Comparison of ENCODE assay signal across 8 cellular contexts in genomic region chr10:21516270-21517131, GRCh38. TPM values are rescaled to one million over a fixed set of nuclear protein-coding genes. Genes with fewer than 3 reads are reported as not detected.
DNase-seq lines count a peak whose midpoint lies in the region; ATAC-seq and TF ChIP-seq lines count a peak whose summit lies in the region.

No MANE protein-coding gene starts in this region.

- H3K36me3 ChIP-seq in GM06990 (ENCODE audit: control insufficient read depth, insufficient read depth, low read length) (no peaks in the 10 kb centered on the region), endodermal cell (ENCODE audit: control insufficient read depth, insufficient read depth, low read length) (peaks cover 10% of the 10 kb centered on the region), mesendoderm (ENCODE audit: control insufficient read depth, insufficient read depth, low read length) (no peaks in the 10 kb centered on the region), thoracic aorta (no peaks in the 10 kb centered on the region)

- no peak overlapping the region for H2BK15ac ChIP-seq in mesendoderm (replicated peaks; ENCODE audit: low read depth)

- peak overlapping the region; percentile 17 for H4K8ac ChIP-seq in mesendoderm (ENCODE audit: low read depth, low read length)

- H3K4me1 ChIP-seq in endodermal cell (ENCODE audit: control insufficient read depth, insufficient read depth, low read length) (peaks cover 12% of the 10 kb centered on the region), mesendoderm (ENCODE audit: control insufficient read depth, low read depth, low read length) (peaks cover 11% of the 10 kb centered on the region), thoracic aorta (ENCODE audit: control insufficient read depth in 1 of 2, low read depth in 2 of 2) (peaks cover 9 to 35% of the 10 kb centered on the region in 2 donors)

- H3K27me3 ChIP-seq in GM06990 (replicated peaks; ENCODE audit: control insufficient read depth, insufficient read depth, low read length) (no peaks in the 10 kb centered on the region; the same call in none of the 2 replicates), endodermal cell (ENCODE audit: control insufficient read depth, insufficient read depth, low read length, poor library complexity, severe bottlenecking) (no peaks in the 10 kb centered on the region), mesendoderm (ENCODE audit: insufficient read depth, low read length, poor library complexity) (no peaks in the 10 kb centered on the region), thoracic aorta (replicated peaks; ENCODE audit: insufficient read depth) (no peaks in the 10 kb centered on the region)

- peak overlapping the region; percentile 89 for H3K18ac ChIP-seq in mesendoderm (ENCODE audit: low read length)

- H3K27ac ChIP-seq in endodermal cell (ENCODE audit: low read depth, low read length) (peak overlapping the region; percentile 59), mesendoderm (ENCODE audit: low read depth, low read length) (peak overlapping the region; percentile 86), thoracic aorta (peak overlapping the region; percentile 22 to 29)

- in situ Hi-C loops in KBM-7 (cut with MboI; ENCODE audit: low pct_unique_long_range_greater_than_20kb, low sequenced_read_pairs): no loop called here

- no peaks in the 10 kb centered on the region for H3K9me3 ChIP-seq in endodermal cell (ENCODE audit: control insufficient read depth, low read length)
- no peaks in the 10 kb centered on the region for H3K9me3 ChIP-seq in thoracic aorta

- H2BK5ac ChIP-seq in mesendoderm (ENCODE audit: low read length): peak overlapping the region; percentile 86

- DNase-seq in GM06990 (ENCODE audit: extremely low read depth, insufficient read length) (peak; percentile 83), KBM-7 (peak; percentile 31), endodermal cell (peak; percentile 89), mesendoderm (peak; percentile 74), thoracic aorta (ENCODE audit: low spot score) (no peak), cerebellum (ENCODE audit: low spot score) (no peak)
- DNase-seq in activated CD4-positive, alpha-beta T cell treated with anti-CD3 and anti-CD28 coated beads, Interleukin-2, amount 50 U/mL, for 48 hours: peak; percentile 44 to 51

- ATAC-seq in GM21786 (IDR thresholded peaks at IDR 0.05; ENCODE audit: unreplicated experiment) (peak; percentile 55), thoracic aorta (ENCODE audit: insufficient number of reproducible peaks, low FRiP score, low read depth) (no peak)

- peak overlapping the region; percentile 6 for H2AK5ac ChIP-seq in mesendoderm (ENCODE audit: low read length)

- H3K79me1 ChIP-seq in mesendoderm (ENCODE audit: low read length): no peaks in the 10 kb centered on the region

- peak overlapping the region; percentile 96 for H3K4ac ChIP-seq in mesendoderm (ENCODE audit: low read depth, low read length)

- no peak overlapping the region for H4K5ac ChIP-seq in mesendoderm (ENCODE audit: low read length)

- peak overlapping the region; percentile 64 for H2BK120ac ChIP-seq in mesendoderm (ENCODE audit: low read depth, low read length)

- H3K79me2 ChIP-seq in mesendoderm (ENCODE audit: control insufficient read depth, insufficient read depth, low read length): peaks cover 23% of the 10 kb centered on the region

- H3K9ac ChIP-seq in endodermal cell (ENCODE audit: extremely low read depth, low read length, poor library complexity, severe bottlenecking) (peak overlapping the region; percentile 88), mesendoderm (ENCODE audit: low read length) (peak overlapping the region; percentile 92)

- peak overlapping the region; percentile 58 for H3K4me3 ChIP-seq in GM06990 (replicated peaks; ENCODE audit: low read depth, low read length)
- H3K4me3 ChIP-seq in endodermal cell (ENCODE audit: low read length): peak overlapping the region; percentile 92
- H3K4me3 ChIP-seq in mesendoderm (ENCODE audit: low read length): peak overlapping the region; percentile 68
- H3K4me3 ChIP-seq in thoracic aorta: peak overlapping the region; percentile 78

- H3K4me3 Mint-ChIP-seq in endodermal cell: peak overlapping the region; percentile 82

- peak overlapping the region; percentile 70 for H3K23ac ChIP-seq in mesendoderm (ENCODE audit: low read length)

- H3K56ac ChIP-seq in mesendoderm (ENCODE audit: low read length): peak overlapping the region; percentile 92

- no peaks in the 10 kb centered on the region for H3K27me3 Mint-ChIP-seq in endodermal cell (ENCODE audit: insufficient read depth)

- no peaks in the 10 kb centered on the region for H3K9me3 Mint-ChIP-seq in endodermal cell

- H3K4me1 Mint-ChIP-seq in endodermal cell: peaks cover 65% of the 10 kb centered on the region

- WGBS in endodermal cell (ENCODE audit: insufficient coverage in 1 of 2, insufficient read length in 1 of 2), 2 experiments: 0% methylated on average over 10 to 83 of the region's 85 CpGs
- no CpG with 5 or more reads among the region's 85 CpGs for WGBS in mesendoderm (ENCODE audit: extremely low coverage, insufficient coverage, low lambda C conversion rate)

- H3K4me2 ChIP-seq in mesendoderm (ENCODE audit: low read length): peak overlapping the region; percentile 37

- H3K36me3 Mint-ChIP-seq in endodermal cell (ENCODE audit: low read depth): peaks cover 10% of the 10 kb centered on the region

- TF ChIP-seq CTCF in GM06990 (IDR thresholded peaks at IDR 0.05; ENCODE audit: insufficient read depth, low read length, poor library complexity, severe bottlenecking) (no peak), endodermal cell (conservative IDR thresholded peaks at IDR 0.05) (no peak), thoracic aorta (IDR thresholded peaks at IDR 0.05) (no peak)

- peak overlapping the region; percentile 92 for H3K27ac Mint-ChIP-seq in endodermal cell

RNA-seq across cellular contexts. Expression of gene SKIDA1, which starts 9.0 kb away (rescaled TPM):
- total RNA-seq in endodermal cell (10 to 100 TPM in 1 of 2 donors, 1 to 10 TPM in 1; 6.4 to 12.0 TPM), thoracic aorta (1 to 10 TPM in 1 of 2 donors, under 1 TPM in 1; 0.71 to 5.3 TPM), cerebellum (8.8 TPM)
- polyA plus RNA-seq in endodermal cell (2013, experiment 1 of 2): 33.0 TPM
- 33.2 TPM for polyA plus RNA-seq in endodermal cell (2013, experiment 2 of 2)
- polyA plus RNA-seq in mesendoderm (2013, experiment 1 of 2): 1.6 TPM
- polyA plus RNA-seq in mesendoderm (2013, experiment 2 of 2): 1.7 TPM

RNA-seq across cellular contexts. Expression of gene MLLT10, which starts 17.5 kb away (rescaled TPM):
- total RNA-seq in endodermal cell: 10 to 100 TPM; 55.8 to 62.9 TPM
- 48.0 TPM for polyA plus RNA-seq in endodermal cell (2013, experiment 1 of 2)
- polyA plus RNA-seq in endodermal cell (2013, experiment 2 of 2): 47.7 TPM
- 37.4 TPM for polyA plus RNA-seq in mesendoderm (2013, experiment 1 of 2)
- 40.3 TPM for polyA plus RNA-seq in mesendoderm (2013, experiment 2 of 2)
- 10 to 100 TPM; 35.1 to 54.7 TPM for total RNA-seq in thoracic aorta
- total RNA-seq in cerebellum: 74.9 TPM

Comparison
In these comparisons a context has a peak if more than half of its experiments do, and no peak if none do; other contexts are left out.
1. DNase-seq: peak in GM06990 (single experiment), KBM-7 (single experiment), activated CD4-positive, alpha-beta T cell treated with anti-CD3 and anti-CD28 coated beads, Interleukin-2, amount 50 U/mL, for 48 hours (2 of 2), endodermal cell (single experiment) and mesendoderm (single experiment); none in thoracic aorta (single experiment) and cerebellum (single experiment).
2. H3K27ac ChIP-seq: peak in every context shown above with its lines; median percentile 86 in mesendoderm; 59 in endodermal cell; 26 in thoracic aorta.
3. Peak in every context shown above with its lines, with median percentiles within 50 percentile points of each other: H3K4me3 ChIP-seq.